ENCODE assay signal across 1 cellular context in genomic region chr2:150146879-150147278, GRCh38.
TF ChIP-seq lines count a peak whose summit lies in the region.

No MANE protein-coding gene starts in this region.

TF ChIP-seq in A549, 52 proteins besides CTCF, POLR2A, EP300 and RAD21 (continued from another document):
- TF ChIP-seq REST (IDR thresholded peaks at IDR 0.05): no peak
